ENCODE assay signal across 2 cellular contexts in genomic region chr6:4805553-4806307, GRCh38.
A peak's percentile ranks its signal among the peaks of the same experiment; 100 is the strongest.
TF ChIP-seq lines count a peak whose summit lies in the region.

No MANE protein-coding gene starts in this region.

TF ChIP-seq in HEK293T, 16 proteins besides CTCF, POLR2A, EP300 and RAD21 (continued from another document):
- TF ChIP-seq PKNOX1 (IDR thresholded peaks at IDR 0.05) = no peak

TF ChIP-seq in H1, 55 proteins besides CTCF, POLR2A, EP300 and RAD21 (continued from another document):
- peak; percentile 88 for TF ChIP-seq MAX (IDR thresholded peaks at IDR 0.05)
- no peak for TF ChIP-seq SIRT6 (IDR thresholded peaks at IDR 0.05; ENCODE audit: low read length)
- TF ChIP-seq SIN3A (conservative IDR thresholded peaks at IDR 0.05 in 1 of 2, IDR thresholded peaks at IDR 0.05 in 1 of 2; ENCODE audit: low read depth in 1 of 2, low read length in 2 of 2) = 0 out of 4 replicates have a peak, but pooled peaks of 1 of the 2 experiments have one; percentile 46
